ENCODE assay signal across 9 cellular contexts in the genomic region with DNA sequence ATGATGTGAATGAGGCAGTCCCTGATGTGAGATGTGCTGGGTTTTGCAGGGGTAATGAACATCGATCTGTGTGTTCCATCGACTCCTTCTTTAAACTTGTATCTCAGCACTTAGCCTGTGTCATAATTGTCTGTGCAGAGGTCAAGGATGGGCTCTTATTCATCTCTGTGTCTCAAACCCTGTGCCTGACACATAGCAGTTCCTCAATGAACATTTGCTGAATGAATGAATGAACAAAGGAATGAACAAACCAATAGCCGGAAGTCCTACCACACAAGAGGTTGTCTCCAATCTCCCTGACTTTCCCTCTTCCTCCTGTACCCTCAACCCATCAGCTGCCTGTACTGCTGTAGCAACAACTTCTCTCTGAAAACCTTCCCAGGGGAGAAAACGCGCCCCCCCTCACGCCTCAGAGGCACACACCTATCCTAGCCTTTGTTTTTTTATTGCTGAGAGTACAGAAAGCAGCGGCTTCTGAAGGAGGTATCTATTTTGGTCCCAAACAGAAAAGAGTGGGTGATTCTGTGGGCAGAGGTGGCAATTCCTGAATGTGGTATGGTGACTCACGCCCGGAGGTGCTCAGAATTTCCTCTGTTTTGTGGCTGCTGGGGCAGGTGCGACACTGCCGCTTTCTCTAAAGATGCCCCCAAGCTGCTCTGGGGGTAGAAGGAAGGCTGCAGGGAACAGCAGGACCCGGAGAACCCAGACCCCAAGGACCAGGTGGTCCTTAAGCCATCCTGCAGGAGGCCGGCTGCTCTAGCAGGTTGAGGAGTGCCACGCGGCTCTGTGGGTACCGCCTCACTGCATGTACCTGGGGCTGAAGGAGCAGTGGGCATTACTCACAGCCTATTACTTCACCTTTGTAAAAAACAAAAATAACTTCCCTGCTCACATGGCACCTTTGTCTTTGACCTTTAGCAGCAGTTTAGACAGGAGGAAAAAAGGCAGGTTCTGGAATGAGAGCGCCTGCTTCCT. TPM values are rescaled to one million over a fixed set of nuclear protein-coding genes. Genes with fewer than 3 reads are reported as not detected.
DNase-seq lines count a peak whose midpoint lies in the region; ATAC-seq and TF ChIP-seq lines count a peak whose summit lies in the region.
"Had no signal": no experiment of that assay in that cellular context is flagged by ENCODE, and none has a peak within 500 bp of the region (broad histone marks: within the 10 kb centered on the region; RNA-seq: fewer than 3 reads in every experiment).

No MANE protein-coding gene starts in this region.

- H3K9ac ChIP-seq in mesenchymal stem cell (ENCODE audit: low read length): no peak overlapping the region

- no peak overlapping the region for H2BK15ac ChIP-seq in mesenchymal stem cell (ENCODE audit: low read depth, poor library complexity, severe bottlenecking)

- H3K27me3 ChIP-seq in mesenchymal stem cell (ENCODE audit: control insufficient read depth in 1 of 2, insufficient read depth in 1 of 2, low read length in 2 of 2): peaks cover 25 to 29% of the 10 kb centered on the region in 2 experiments

- no peak overlapping the region for H3K23ac ChIP-seq in mesenchymal stem cell (ENCODE audit: low read length in 2 of 2)

- H2AFZ ChIP-seq in mesenchymal stem cell (ENCODE audit: low read depth, low read length): no peak overlapping the region

- no peak overlapping the region for H2BK120ac ChIP-seq in mesenchymal stem cell (ENCODE audit: low read depth, low read length)

- H2AK5ac ChIP-seq in mesenchymal stem cell (ENCODE audit: low read length, severe bottlenecking): no peak overlapping the region

- no peak overlapping the region for H4K91ac ChIP-seq in mesenchymal stem cell (ENCODE audit: low read length)

- H3K9me3 ChIP-seq in mesenchymal stem cell (ENCODE audit: control insufficient read depth, low read length): no peaks in the 10 kb centered on the region

- no peak overlapping the region for H3K4me3 ChIP-seq in mesenchymal stem cell (ENCODE audit: insufficient read depth in 1 of 2, low read depth in 1 of 2, low read length in 2 of 2)

- DNase-seq in RPMI8226 (peak; percentile 80), NCI-H1105 (lab: John Stamatoyannopoulos, UW) (no peak), NCI-H1105 treated with DMSO at 0.1 percent for 48 hours (lab: John Stamatoyannopoulos, UW) (no peak), omental fat pad (ENCODE audit: low spot score) (no peak), mesenchymal stem cell (no peak)
- DNase-seq in activated naive CD4-positive, alpha-beta T cell treated with anti-CD3 and anti-CD28 coated beads, Interleukin-2, amount 50 U/mL, for 16 hours: peak; percentile 86
- peak; percentile 88 for DNase-seq in stimulated activated CD4-positive, alpha-beta T cell treated with anti-CD3 and anti-CD28 coated beads, Interleukin-15, amount 100 ng/mL, for 24 hours

- no peaks in the 10 kb centered on the region for H3K79me1 ChIP-seq in mesenchymal stem cell (replicated peaks; ENCODE audit: low read length, poor library complexity, severe bottlenecking)

- peak; percentile 16 for ATAC-seq in GM21360 (IDR thresholded peaks at IDR 0.05; ENCODE audit: unreplicated experiment)
- no peak for ATAC-seq in omental fat pad (ENCODE audit: low FRiP score)

- no peak overlapping the region for H4K8ac ChIP-seq in mesenchymal stem cell (ENCODE audit: low read length)

- H2BK12ac ChIP-seq in mesenchymal stem cell (ENCODE audit: low read length in 2 of 2): no peak overlapping the region

- H3K4ac ChIP-seq in mesenchymal stem cell (ENCODE audit: low read depth in 1 of 2, low read length in 2 of 2): no peak overlapping the region

- no peak overlapping the region for H3K27ac ChIP-seq in mesenchymal stem cell (ENCODE audit: low read length, poor library complexity, severe bottlenecking)
- H3K27ac ChIP-seq: HL-60 had no signal

- H2BK5ac ChIP-seq in mesenchymal stem cell (ENCODE audit: low read depth, low read length, poor library complexity, severe bottlenecking): no peak overlapping the region

- H3K4me2 ChIP-seq in mesenchymal stem cell (ENCODE audit: low read length, poor library complexity, severe bottlenecking): no peak overlapping the region

- no peaks in the 10 kb centered on the region for H3K36me3 ChIP-seq in mesenchymal stem cell (ENCODE audit: control insufficient read depth in 1 of 2, insufficient read depth in 2 of 2, low read depth in 1 of 2, low read length in 2 of 2)

- WGBS in mesenchymal stem cell: 84% methylated on average over 13 of the region's 17 CpGs

- no peak overlapping the region for H3K18ac ChIP-seq in mesenchymal stem cell (ENCODE audit: low read depth in 1 of 2, low read length in 2 of 2)

- H3K4me1 ChIP-seq in mesenchymal stem cell (ENCODE audit: control insufficient read depth, insufficient read depth, low read depth, low read length): peaks cover 2% of the 10 kb centered on the region

- TF ChIP-seq CTCF in omental fat pad (IDR thresholded peaks at IDR 0.05): no peak

- no peak overlapping the region for H3K14ac ChIP-seq in mesenchymal stem cell (ENCODE audit: low read length in 2 of 2)

RNA-seq across cellular contexts. Expression of gene IL2RA, which starts 9.6 kb away (rescaled TPM):
- total RNA-seq in omental fat pad: 10 to 100 TPM in 1 of 4 donors, 1 to 10 TPM in 2, under 1 TPM in 1; 0.69 to 25.0 (median 7.1) TPM
- polyA plus RNA-seq in mesenchymal stem cell (2013, experiment 1 of 2): not detected
- polyA plus RNA-seq in mesenchymal stem cell (2013, experiment 2 of 2): not detected

RNA-seq across cellular contexts. Expression of gene RBM17, which starts 36.3 kb away (rescaled TPM):
- total RNA-seq in omental fat pad: 10 to 100 TPM; 58.2 to 97.9 (median 80.0) TPM
- 78.5 TPM for polyA plus RNA-seq in mesenchymal stem cell (2013, experiment 1 of 2)
- 73.5 TPM for polyA plus RNA-seq in mesenchymal stem cell (2013, experiment 2 of 2)

Comparison
In these comparisons a context has a peak if more than half of its experiments do, and no peak if none do; other contexts are left out.
1. DNase-seq: peak in RPMI8226 (single experiment), activated naive CD4-positive, alpha-beta T cell treated with anti-CD3 and anti-CD28 coated beads, Interleukin-2, amount 50 U/mL, for 16 hours (single experiment) and stimulated activated CD4-positive, alpha-beta T cell treated with anti-CD3 and anti-CD28 coated beads, Interleukin-15, amount 100 ng/mL, for 24 hours (single experiment); none in NCI-H1105 (single experiment), NCI-H1105 treated with DMSO at 0.1 percent for 48 hours (single experiment), omental fat pad (single experiment) and mesenchymal stem cell (single experiment).